In the genomic region with DNA sequence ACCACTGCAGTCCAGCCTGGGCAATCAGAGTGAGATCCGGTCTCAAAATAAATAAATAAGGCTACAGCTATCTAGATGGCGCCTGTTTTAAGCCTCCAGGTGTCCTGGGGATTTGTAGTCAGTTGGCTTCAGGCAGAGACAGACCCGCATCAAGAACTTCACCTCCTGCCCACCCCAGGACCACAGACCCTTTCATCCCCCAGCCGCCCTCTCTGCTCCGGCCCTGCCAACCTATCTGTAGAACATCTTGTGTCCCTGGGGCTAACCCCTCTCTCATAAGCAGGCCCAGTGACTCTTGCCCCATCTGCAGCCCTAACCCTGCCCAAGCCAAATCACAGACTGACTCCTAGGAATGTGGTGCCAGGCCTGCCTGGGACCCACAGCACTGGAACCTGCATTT, we compare ENCODE assay signal across 29 cellular contexts.
"Had no signal": no experiment of that assay in that cellular context is flagged by ENCODE, and none has a peak within 500 bp of the region (broad histone marks: within the 10 kb centered on the region; RNA-seq: fewer than 3 reads in every experiment).

No MANE protein-coding gene starts in this region.

- DNase-seq: activated CD4-positive, alpha-beta memory T cell treated with anti-CD3 and anti-CD28 coated beads for 36 hours; activated CD4-positive, alpha-beta T cell treated with anti-CD3 and anti-CD28 coated beads for 1 hour; activated CD4-positive, alpha-beta T cell treated with anti-CD3 and anti-CD28 coated beads, Interleukin-2, amount 10 ng/mL, durations not matched to agents 7 days and 5 days; activated CD8-positive, alpha-beta memory T cell treated with anti-CD3 and anti-CD28 coated beads for 24 hours; activated effector memory CD4-positive, alpha-beta T cell treated with anti-CD3 and anti-CD28 coated beads, Interleukin-2, amount 50 U/mL, for 16 hours; activated naive CD4-positive, alpha-beta T cell treated with anti-CD3 and anti-CD28 coated beads for 36 hours; amygdala; Karpas-422; MM.1S; NCI-H1105; NCI-H1436; NCI-H1694 treated with DMSO at 0.1 percent for 48 hours; NCI-H2029 treated with DMSO at 0.1 percent for 48 hours; NCI-H345; NCI-H510A treated with DMSO at 0.1 percent for 48 hours; NCI-H69; NK-92 treated with Interleukin-12 subunit alpha and Interleukin-12 subunit beta, amount 100 ng/mL, for 24 hours; OCI-M1; RPMI8226; SHP77; SW 1271 had no signal

- H3K4me3 Mint-ChIP-seq: activated CD4-positive, alpha-beta memory T cell treated with anti-CD3 and anti-CD28 coated beads for 36 hours; activated CD4-positive, alpha-beta T cell treated with anti-CD3 and anti-CD28 coated beads, Interleukin-2, amount 10 ng/mL, durations not matched to agents 7 days and 5 days; activated naive CD4-positive, alpha-beta T cell treated with anti-CD3 and anti-CD28 coated beads for 36 hours; activated naive CD8-positive, alpha-beta T cell; activated T-helper 1 cell treated with anti-CD3 and anti-CD28 coated beads, Interleukin-12 subunit alpha, Interleukin-12 subunit beta, Interleukin-2, Interleukin-4 antibody, amounts not matched to agents 30 ng/mL and 10 ng/mL and 1 ng/mL, durations not matched to agents 14 hours and 24 hours and 36 hours; brain; central memory CD8-positive, alpha-beta T cell had no signal

- H3K27me3 Mint-ChIP-seq: activated CD4-positive, alpha-beta memory T cell treated with anti-CD3 and anti-CD28 coated beads for 36 hours; activated CD4-positive, alpha-beta T cell treated with anti-CD3 and anti-CD28 coated beads, Interleukin-2, amount 10 ng/mL, durations not matched to agents 7 days and 5 days; activated naive CD8-positive, alpha-beta T cell; brain; central memory CD8-positive, alpha-beta T cell had no signal

- H3K4me3 ChIP-seq: K562, SJSA1 had no signal

- H3K27ac ChIP-seq: SJSA1 had no signal

- H3K27me3 ChIP-seq: SJSA1 had no signal

- ATAC-seq: K562, Panc1, SK-N-SH treated with all-trans-retinoic acid at 6 μM for 48 hours had no signal

- H3K9me3 ChIP-seq: SJSA1 had no signal

- H3K9me3 Mint-ChIP-seq: activated CD4-positive, alpha-beta memory T cell treated with anti-CD3 and anti-CD28 coated beads for 36 hours; activated CD4-positive, alpha-beta T cell treated with anti-CD3 and anti-CD28 coated beads, Interleukin-2, amount 10 ng/mL, durations not matched to agents 7 days and 5 days; activated naive CD4-positive, alpha-beta T cell treated with anti-CD3 and anti-CD28 coated beads for 36 hours; activated T-helper 1 cell treated with anti-CD3 and anti-CD28 coated beads, Interleukin-12 subunit alpha, Interleukin-12 subunit beta, Interleukin-2, Interleukin-4 antibody, amounts not matched to agents 30 ng/mL and 10 ng/mL and 1 ng/mL, durations not matched to agents 14 hours and 24 hours and 36 hours; central memory CD8-positive, alpha-beta T cell had no signal

- H3K4me1 Mint-ChIP-seq: brain had no signal

- H3K4me1 ChIP-seq: SJSA1 had no signal

- H3K27ac Mint-ChIP-seq: activated CD4-positive, alpha-beta memory T cell treated with anti-CD3 and anti-CD28 coated beads for 36 hours; activated CD4-positive, alpha-beta T cell treated with anti-CD3 and anti-CD28 coated beads, Interleukin-2, amount 10 ng/mL, durations not matched to agents 7 days and 5 days; activated naive CD4-positive, alpha-beta T cell treated with anti-CD3 and anti-CD28 coated beads for 36 hours; activated T-helper 1 cell treated with anti-CD3 and anti-CD28 coated beads, Interleukin-12 subunit alpha, Interleukin-12 subunit beta, Interleukin-2, Interleukin-4 antibody, amounts not matched to agents 30 ng/mL and 10 ng/mL and 1 ng/mL, durations not matched to agents 14 hours and 24 hours and 36 hours; brain had no signal
